1 cellular context compared by ENCODE assay signal in the genomic region with DNA sequence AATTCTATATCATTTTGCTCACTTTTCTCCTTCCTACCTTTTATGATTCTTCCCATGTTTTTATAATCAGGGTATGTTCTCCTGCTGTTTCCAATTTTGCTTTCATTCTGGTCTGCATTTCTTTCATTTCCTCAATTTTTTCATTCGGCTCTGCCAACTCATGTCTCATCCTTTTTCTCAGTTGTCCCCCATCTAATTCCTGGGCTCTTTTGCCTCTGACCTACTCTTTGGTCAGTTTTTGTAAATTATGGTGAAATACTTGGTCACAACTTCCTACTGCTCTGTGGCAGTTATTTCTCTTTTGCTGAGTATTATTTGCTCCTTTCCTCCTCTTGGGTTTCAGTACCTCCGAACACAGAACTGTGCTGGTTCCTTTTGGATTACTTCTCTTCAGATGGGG.
A peak's percentile ranks its signal among the peaks of the same experiment; 100 is the strongest.
TF ChIP-seq lines count a peak whose summit lies in the region.

No MANE protein-coding gene starts in this region.

TF ChIP-seq in GM12878, 131 proteins besides CTCF, POLR2A, EP300 and RAD21:
- TF ChIP-seq PBX3 (IDR thresholded peaks at IDR 0.05; ENCODE audit: insufficient replicate concordance, low read depth, low read length), result no peak
- no peak for TF ChIP-seq HDAC2 (IDR thresholded peaks at IDR 0.05)
- TF ChIP-seq SIN3A (IDR thresholded peaks at IDR 0.05; ENCODE audit: low read depth, low read length), result no peak
- TF ChIP-seq RCOR1 (conservative IDR thresholded peaks at IDR 0.05; ENCODE audit: low read depth, low read length), result no peak
- no peak for TF ChIP-seq ESRRA (IDR thresholded peaks at IDR 0.05; ENCODE audit: low read length)
- TF ChIP-seq SPI1 (IDR thresholded peaks at IDR 0.05; ENCODE audit: borderline replicate concordance, insufficient read depth, low read depth, low read length), result peak; percentile 3; the same call in 1 of the 2 replicates
TF ChIP-seq in GM12878: peak in this region for 1.
